ENCODE assay signal across 1 cellular context in the genomic region with DNA sequence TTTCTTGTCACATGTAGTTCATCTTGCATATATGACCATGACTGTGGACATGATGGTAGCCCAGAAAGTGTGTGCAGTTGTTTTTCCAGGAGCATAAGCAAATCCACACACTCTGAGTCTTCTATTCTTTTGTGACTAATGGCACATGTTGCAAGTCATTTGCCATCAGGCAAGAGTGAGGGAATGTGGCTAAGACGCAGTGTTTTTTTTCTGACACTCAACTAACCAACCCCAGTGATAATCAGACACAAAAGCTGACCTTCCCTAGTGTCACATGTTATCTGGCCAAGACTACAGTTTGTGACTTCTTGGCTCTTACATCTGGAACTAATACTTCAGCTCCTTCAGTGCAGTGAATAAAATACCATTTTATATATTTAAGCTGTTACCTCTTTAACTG.
TF ChIP-seq lines count a peak whose summit lies in the region.

No MANE protein-coding gene starts in this region.

TF ChIP-seq in HepG2, 621 proteins besides CTCF, POLR2A, EP300 and RAD21 (continued from another document):
- TF ChIP-seq, protein P1, sequence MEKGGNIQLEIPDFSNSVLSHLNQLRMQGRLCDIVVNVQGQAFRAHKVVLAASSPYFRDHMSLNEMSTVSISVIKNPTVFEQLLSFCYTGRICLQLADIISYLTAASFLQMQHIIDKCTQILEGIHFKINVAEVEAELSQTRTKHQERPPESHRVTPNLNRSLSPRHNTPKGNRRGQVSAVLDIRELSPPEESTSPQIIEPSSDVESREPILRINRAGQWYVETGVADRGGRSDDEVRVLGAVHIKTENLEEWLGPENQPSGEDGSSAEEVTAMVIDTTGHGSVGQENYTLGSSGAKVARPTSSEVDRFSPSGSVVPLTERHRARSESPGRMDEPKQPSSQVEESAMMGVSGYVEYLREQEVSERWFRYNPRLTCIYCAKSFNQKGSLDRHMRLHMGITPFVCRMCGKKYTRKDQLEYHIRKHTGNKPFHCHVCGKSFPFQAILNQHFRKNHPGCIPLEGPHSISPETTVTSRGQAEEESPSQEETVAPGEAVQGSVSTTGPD (CRISPR knock-in tag; IDR thresholded peaks at IDR 0.05), result no peak
- no peak for TF ChIP-seq ZNF10 (CRISPR knock-in tag; IDR thresholded peaks at IDR 0.05; ENCODE audit: borderline replicate concordance, low read depth)
- no peak for TF ChIP-seq ARHGAP35 (CRISPR knock-in tag; IDR thresholded peaks at IDR 0.05; ENCODE audit: borderline replicate concordance)
- no peak for TF ChIP-seq ZNF24 (IDR thresholded peaks at IDR 0.05)
- no peak for TF ChIP-seq FOXM1 (CRISPR knock-in tag; IDR thresholded peaks at IDR 0.05)
- TF ChIP-seq ATF4 (CRISPR knock-in tag; IDR thresholded peaks at IDR 0.05), result no peak
- no peak for TF ChIP-seq HIVEP1 (CRISPR knock-in tag; IDR thresholded peaks at IDR 0.05)
- no peak for TF ChIP-seq ZNF510 (CRISPR knock-in tag; IDR thresholded peaks at IDR 0.05; ENCODE audit: low read depth)
